ENCODE assay signal across 36 cellular contexts in genomic region chr3:3782469-3782868, GRCh38. TPM values are rescaled to one million over a fixed set of nuclear protein-coding genes. Genes with fewer than 3 reads are reported as not detected.
"Had no signal": no experiment of that assay in that cellular context is flagged by ENCODE, and none has a peak within 500 bp of the region (broad histone marks: within the 10 kb centered on the region; RNA-seq: fewer than 3 reads in every experiment).

No MANE protein-coding gene starts in this region.

- ATAC-seq: activated naive CD4-positive, alpha-beta T cell treated with anti-CD3 and anti-CD28 coated beads, Interleukin-2, amount 50 U/mL, for 72 hours; activated naive CD8-positive, alpha-beta T cell treated with anti-CD3 and anti-CD28 coated beads, Interleukin-2, amount 50 U/mL, for 24 hours; activated T-cell treated with anti-CD3 and anti-CD28 coated beads, Interleukin-2, amount 50 U/mL, for 4 hours; activated T-cell treated with anti-CD3 and anti-CD28 coated beads, Interleukin-2, amount 50 U/mL, for 72 hours; activated T-helper 17 cell treated with anti-CD3 and anti-CD28 coated beads, Interleukin-2, amount 50 U/mL, for 72 hours; body of pancreas had no signal

- H3K4me1 ChIP-seq: adrenal gland, ascending aorta, body of pancreas, breast epithelium had no signal

- H3K27me3 ChIP-seq: adrenal gland, ascending aorta, body of pancreas, brain microvascular endothelial cell, breast epithelium had no signal

- DNase-seq: activated effector memory CD4-positive, alpha-beta T cell treated with anti-CD3 and anti-CD28 coated beads, Interleukin-2, amount 50 U/mL, for 16 hours; activated effector memory CD4-positive, alpha-beta T cell treated with Interleukin-2 at 50 U/mL for 16 hours; activated gamma-delta T cell; activated gamma-delta T cell treated with Interleukin-2 at 50 U/mL for 16 hours; activated naive CD4-positive, alpha-beta T cell; activated naive CD4-positive, alpha-beta T cell treated with anti-CD3 and anti-CD28 coated beads for 36 hours; activated naive CD4-positive, alpha-beta T cell treated with anti-CD3 and anti-CD28 coated beads, Interleukin-2, amount 10 ng/mL, durations not matched to agents 7 days and 5 days; activated naive CD4-positive, alpha-beta T cell treated with anti-CD3 and anti-CD28 coated beads, Interleukin-2, amount 50 U/mL, for 16 hours; activated naive CD4-positive, alpha-beta T cell treated with Interleukin-2 at 50 U/mL for 16 hours; activated naive CD8-positive, alpha-beta T cell treated with anti-CD3 and anti-CD28 coated beads for 36 hours; activated naive CD8-positive, alpha-beta T cell treated with anti-CD3 and anti-CD28 coated beads, Interleukin-2, amount 10 ng/mL, durations not matched to agents 7 days and 5 days; activated naive CD8-positive, alpha-beta T cell treated with anti-CD3 and anti-CD28 coated beads, Interleukin-2, amount 50 U/mL, for 24 hours; activated T-cell treated with anti-CD3 and anti-CD28 coated beads, Interleukin-2, amount 50 U/mL, for 1 hour; activated T-cell treated with anti-CD3 and anti-CD28 coated beads, Interleukin-2, amount 50 U/mL, for 24 hours; activated T-cell treated with anti-CD3 and anti-CD28 coated beads, Interleukin-2, amount 50 U/mL, for 4 hours; activated T-cell treated with anti-CD3 and anti-CD28 coated beads, Interleukin-2, amount 50 U/mL, for 48 hours; activated T-cell treated with anti-CD3 and anti-CD28 coated beads, Interleukin-2, amount 50 U/mL, for 72 hours; adrenal gland; amniotic stem cell; amygdala; anterior cingulate cortex; aorta; body of pancreas; brain microvascular endothelial cell; caudate nucleus; central memory CD4-positive, alpha-beta T cell; cerebellar nuclear complex had no signal

- H3K27ac ChIP-seq: adrenal gland, ascending aorta, body of pancreas, brain microvascular endothelial cell, breast epithelium, cardiac muscle cell had no signal

- H3K4me3 ChIP-seq: adrenal gland, ascending aorta, body of pancreas, breast epithelium, cardiac muscle cell had no signal

- H3K36me3 ChIP-seq: adrenal gland, ascending aorta, brain microvascular endothelial cell, breast epithelium, cardiac muscle cell had no signal

- H3K9me3 ChIP-seq: adrenal gland, ascending aorta, body of pancreas, breast epithelium had no signal

- FAIRE-seq: astrocyte, bronchial epithelial cell had no signal

RNA-seq across cellular contexts. Expression of gene LRRN1, which starts 16.8 kb away (rescaled TPM):
- total RNA-seq: activated T-helper 1 cell treated with anti-CD3 and anti-CD28 coated beads, Interleukin-12 subunit alpha, Interleukin-12 subunit beta, Interleukin-2, Interleukin-4 antibody, amounts not matched to agents 30 ng/mL and 10 ng/mL and 1 ng/mL, durations not matched to agents 14 hours and 24 hours and 36 hours; activated T-helper 17 cell treated with anti-CD3 and anti-CD28 coated beads, Interleukin-2, amount 50 U/mL, for 72 hours; activated T-helper 2 cell treated with anti-CD3 and anti-CD28 coated beads, Interferon-gamma antibody, Interleukin-2, Interleukin-4, amounts not matched to agents 10 μg/mL and 5 μg/mL and 100 μg/mL, durations not matched to agents 14 hours and 24 hours and 36 hours had no signal
